12 cellular contexts compared by ENCODE assay signal in the genomic region with DNA sequence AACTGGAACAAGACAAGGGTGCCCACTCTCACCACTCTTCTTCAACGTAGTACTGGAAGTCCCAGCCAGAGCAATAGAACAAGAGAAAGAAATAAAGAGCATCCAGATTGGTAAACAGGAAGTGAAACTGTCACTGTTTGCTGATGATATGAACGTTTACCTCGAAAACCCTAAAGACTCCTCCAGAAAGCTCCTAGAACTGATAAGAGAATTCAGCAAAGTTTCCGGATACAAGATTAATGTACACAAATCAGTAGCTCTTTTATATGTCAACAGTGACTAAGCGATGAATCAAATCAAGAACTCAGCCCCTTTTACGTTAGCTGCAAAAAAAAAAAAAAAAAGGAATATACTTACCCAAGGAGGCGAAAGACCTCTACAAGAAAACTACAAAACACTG.
"Had no signal": no experiment of that assay in that cellular context is flagged by ENCODE, and none has a peak within 500 bp of the region (broad histone marks: within the 10 kb centered on the region; RNA-seq: fewer than 3 reads in every experiment).

No MANE protein-coding gene starts in this region.

- H3K27ac ChIP-seq: parathyroid adenoma, upper lobe of right lung had no signal

- H3K9me3 ChIP-seq: upper lobe of right lung had no signal

- DNase-seq: activated CD4-positive, alpha-beta T cell treated with anti-CD3 and anti-CD28 coated beads, Interleukin-2, amount 50 U/mL, for 4 hours; activated T-cell treated with anti-CD3 and anti-CD28 coated beads, Interleukin-2, amount 50 U/mL, for 1 hour; amniotic stem cell; cerebellar nuclear complex; naive thymus-derived CD4-positive, alpha-beta T cell; stimulated activated CD4-positive, alpha-beta T cell treated with anti-CD3 and anti-CD28 coated beads, Interleukin-4, amount 100 ng/mL, for 1 hour; stimulated activated CD8-positive, alpha-beta memory T cell treated with anti-CD3 and anti-CD28 coated beads, Interleukin-4, amount 100 ng/mL, for 48 hours; T1000; upper lobe of right lung had no signal

- H3K4me1 ChIP-seq: parathyroid adenoma, upper lobe of right lung had no signal

- H3K36me3 ChIP-seq: upper lobe of right lung had no signal

- H3K4me3 ChIP-seq: lung, upper lobe of right lung had no signal

- H3K27me3 ChIP-seq: upper lobe of right lung had no signal

- ATAC-seq: activated naive CD4-positive, alpha-beta T cell treated with anti-CD3 and anti-CD28 coated beads, Interleukin-2, amount 50 U/mL, for 72 hours; naive thymus-derived CD4-positive, alpha-beta T cell; upper lobe of right lung had no signal
